Comparison of ENCODE assay signal across 15 cellular contexts in the genomic region with DNA sequence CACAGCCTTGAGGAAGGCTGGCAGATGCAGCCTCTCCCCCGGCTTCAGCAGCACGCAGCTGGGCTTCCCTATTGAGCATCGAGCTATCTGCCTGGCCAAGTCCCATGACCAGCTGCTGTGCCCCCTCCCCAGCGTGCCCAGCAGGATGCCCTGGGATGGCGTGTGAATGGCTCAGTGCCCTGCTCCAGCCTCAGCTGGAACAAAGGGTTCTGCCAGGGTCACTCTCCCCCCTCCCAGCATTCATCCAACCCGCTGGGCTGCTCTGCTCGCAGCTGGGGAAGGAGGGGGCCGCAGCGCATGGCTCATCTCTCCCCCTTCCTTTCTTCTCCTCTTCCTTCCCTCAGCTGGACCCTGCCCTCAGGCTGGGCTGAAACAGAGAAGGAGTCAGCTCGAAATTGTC.
DNase-seq lines count a peak whose midpoint lies in the region; ATAC-seq lines count a peak whose summit lies in the region.
"Had no signal": no experiment of that assay in that cellular context is flagged by ENCODE, and none has a peak within 500 bp of the region (broad histone marks: within the 10 kb centered on the region; RNA-seq: fewer than 3 reads in every experiment).

No MANE protein-coding gene starts in this region.

- no peak for ATAC-seq in GM18870 (IDR thresholded peaks at IDR 0.05; ENCODE audit: unreplicated experiment)
- ATAC-seq: HepG2; mucosa of descending colon; stimulated activated effector memory CD8-positive, alpha-beta T cell treated with anti-CD3 and anti-CD28 coated beads, Interleukin-12 subunit alpha, Interleukin-12 subunit beta, amount 100 ng/mL, for 72 hours had no signal

- peak overlapping the region; percentile 95 for H3K27ac ChIP-seq in cingulate gyrus (ENCODE audit: low read depth, low read length)
- H3K27ac ChIP-seq: 22Rv1 had no signal

- DNase-seq in DMS 273 (lab: John Stamatoyannopoulos, UW; ENCODE audit: unreplicated experiment) (peak; percentile 36), DMS 273 treated with DMSO at 0.1 percent for 48 hours (lab: John Stamatoyannopoulos, UW) (no peak), inferior parietal cortex (ENCODE audit: extremely low spot score) (peak; percentile 87), superior temporal gyrus (ENCODE audit: extremely low spot score) (peak; percentile 97), activated gamma-delta T cell (lab: John Stamatoyannopoulos, UW) (no peak), RPMI8226 (no peak)
- DNase-seq: mucosa of descending colon; MV-4-11; NCI-H748 treated with DMSO at 0.1 percent for 48 hours; stimulated activated CD4-positive, alpha-beta T cell treated with anti-CD3 and anti-CD28 coated beads, Interleukin-4, amount 100 ng/mL, for 4 hours had no signal

Comparison
In these comparisons a context has a peak if more than half of its experiments do, and no peak if none do; other contexts are left out.
1. DNase-seq: peak in DMS 273 (single experiment), inferior parietal cortex (single experiment) and superior temporal gyrus (single experiment); none in DMS 273 treated with DMSO at 0.1 percent for 48 hours (single experiment), activated gamma-delta T cell (single experiment) and RPMI8226 (single experiment).